ENCODE assay signal across 9 cellular contexts in genomic region chr2:138503652-138504051, GRCh38. TPM values are rescaled to one million over a fixed set of nuclear protein-coding genes. Genes with fewer than 3 reads are reported as not detected.
DNase-seq lines count a peak whose midpoint lies in the region; ATAC-seq, FAIRE-seq and TF ChIP-seq lines count a peak whose summit lies in the region.
"Had no signal": no experiment of that assay in that cellular context is flagged by ENCODE, and none has a peak within 500 bp of the region (broad histone marks: within the 10 kb centered on the region; RNA-seq: fewer than 3 reads in every experiment).

No MANE protein-coding gene starts in this region.

- H3K9me3 ChIP-seq in left ventricle myocardium inferior (replicated peaks) = no peaks in the 10 kb centered on the region
- H3K9me3 ChIP-seq in lower lobe of right lung = no peaks in the 10 kb centered on the region
- no peaks in the 10 kb centered on the region for H3K9me3 ChIP-seq in vagina

- H3K27me3 ChIP-seq in left ventricle myocardium inferior (ENCODE audit: low read depth) (no peaks in the 10 kb centered on the region), lower lobe of right lung (ENCODE audit: low read depth) (no peaks in the 10 kb centered on the region), vagina (no peaks in the 10 kb centered on the region), brain microvascular endothelial cell (replicated peaks) (no peaks in the 10 kb centered on the region)

- intact Hi-C loops in left ventricle myocardium inferior (cut with micrococcal nuclease) = no loop called here
- intact Hi-C loops in Right ventricle myocardium superior (cut with DNase I) = loop anchor here (10.0 kb wide), 1 partner anchor 61 kb away; no protein-coding TSS in a partner anchor
- intact Hi-C loops in lower lobe of right lung (cut with DNase I) = no loop called here
- intact Hi-C loops in vagina (cut with DNase I) = no loop called here

- ATAC-seq in Right ventricle myocardium superior (ENCODE audit: poor library complexity) = no peak
- ATAC-seq in activated naive CD4-positive, alpha-beta T cell treated with anti-CD3 and anti-CD28 coated beads, Interleukin-2, amount 50 U/mL, for 72 hours = peak; percentile 24 to 57
- no peak for ATAC-seq in lower lobe of right lung
- ATAC-seq in GM18498 (IDR thresholded peaks at IDR 0.05; ENCODE audit: unreplicated experiment) = no peak

- H3K36me3 ChIP-seq in left ventricle myocardium inferior (no peaks in the 10 kb centered on the region), lower lobe of right lung (no peaks in the 10 kb centered on the region), vagina (no peaks in the 10 kb centered on the region), brain microvascular endothelial cell (replicated peaks) (no peaks in the 10 kb centered on the region)

- peaks cover 25% of the 10 kb centered on the region in 2 donors for H3K36me3 Mint-ChIP-seq in activated naive CD4-positive, alpha-beta T cell treated with anti-CD3 and anti-CD28 coated beads, Interleukin-2, amount 50 U/mL, for 72 hours

- no peak for DNase-seq in left ventricle myocardium inferior
- no peak for DNase-seq in Right ventricle myocardium superior
- no peak for DNase-seq in activated naive CD4-positive, alpha-beta T cell treated with anti-CD3 and anti-CD28 coated beads, Interleukin-2, amount 50 U/mL, for 72 hours (ENCODE audit: low spot score in 2 of 2)
- no peak for DNase-seq in lower lobe of right lung
- DNase-seq in vagina (ENCODE audit: extremely low spot score in 2 of 2) = no peak
- DNase-seq in GM12892 (ENCODE audit: insufficient read length) = no peak
- no peak for DNase-seq in brain microvascular endothelial cell

- H3K27ac Mint-ChIP-seq in activated naive CD4-positive, alpha-beta T cell treated with anti-CD3 and anti-CD28 coated beads, Interleukin-2, amount 50 U/mL, for 72 hours = peak overlapping the region; percentile 94 to 97

- FAIRE-seq in GM12892 (lab: Jason Lieb, UNC) = no peak
- FAIRE-seq: islet of Langerhans had no signal

- TF ChIP-seq POLR2A in vagina (IDR thresholded peaks at IDR 0.05) (no peak), GM12892 (IDR thresholded peaks at IDR 0.05; ENCODE audit: low read depth, low read length) (no peak)

- peak overlapping the region; percentile 0 for H3K27ac ChIP-seq in left ventricle myocardium inferior (replicated peaks)
- peak overlapping the region; percentile 92 for H3K27ac ChIP-seq in lower lobe of right lung
- no peak overlapping the region for H3K27ac ChIP-seq in vagina
- no peak overlapping the region for H3K27ac ChIP-seq in brain microvascular endothelial cell

- peak overlapping the region; percentile 96 for H3K4me3 ChIP-seq in left ventricle myocardium inferior
- peak overlapping the region; percentile 87 for H3K4me3 ChIP-seq in lower lobe of right lung
- peak overlapping the region; percentile 91 to 94 for H3K4me3 ChIP-seq in vagina
- no peak overlapping the region for H3K4me3 ChIP-seq in brain microvascular endothelial cell (ENCODE audit: low read depth, low read length)

- in situ Hi-C loops in brain microvascular endothelial cell (cut with HindIII; ENCODE audit: low pct_ligation_motif_present, low sequenced_read_pairs) = no loop called here

- H3K4me1 ChIP-seq in left ventricle myocardium inferior (peaks cover 78% of the 10 kb centered on the region), lower lobe of right lung (peaks cover 43% of the 10 kb centered on the region), vagina (peaks cover 54% of the 10 kb centered on the region)

- TF ChIP-seq CTCF in left ventricle myocardium inferior (IDR thresholded peaks at IDR 0.05; ENCODE audit: borderline replicate concordance) (no peak), lower lobe of right lung (IDR thresholded peaks at IDR 0.05) (no peak), vagina (IDR thresholded peaks at IDR 0.05) (no peak), brain microvascular endothelial cell (IDR thresholded peaks at IDR 0.05; ENCODE audit: low read depth, low read length, missing control alignments) (no peak)

- H3K9me3 Mint-ChIP-seq in activated naive CD4-positive, alpha-beta T cell treated with anti-CD3 and anti-CD28 coated beads, Interleukin-2, amount 50 U/mL, for 72 hours = peaks cover 0 to 7% of the 10 kb centered on the region in 2 donors

RNA-seq across cellular contexts. Expression of gene SPOPL, which starts 2.1 kb away (rescaled TPM):
- 13.5 TPM for total RNA-seq in left ventricle myocardium inferior
- total RNA-seq in Right ventricle myocardium superior = 12.9 TPM
- 10 to 100 TPM; 13.8 to 15.4 TPM for total RNA-seq in activated naive CD4-positive, alpha-beta T cell treated with anti-CD3 and anti-CD28 coated beads, Interleukin-2, amount 50 U/mL, for 72 hours
- 34.2 TPM for total RNA-seq in lower lobe of right lung
- 20.1 TPM for total RNA-seq in vagina
- 11.1 TPM for polyA plus RNA-seq in GM12892 (2012; ENCODE audit: missing spikeins)

Comparison
In these comparisons a context has a peak if more than half of its experiments do, and no peak if none do; other contexts are left out.
1. H3K27ac ChIP-seq: peak in left ventricle myocardium inferior (single experiment) and lower lobe of right lung (single experiment); none in vagina (single experiment) and brain microvascular endothelial cell (single experiment).
2. ATAC-seq: peak in activated naive CD4-positive, alpha-beta T cell treated with anti-CD3 and anti-CD28 coated beads, Interleukin-2, amount 50 U/mL, for 72 hours (2 of 2); none in Right ventricle myocardium superior (single experiment), lower lobe of right lung (0 of 2) and GM18498 (single experiment).